ENCODE assay signal across 1 cellular context in genomic region chr3:157174616-157175498, GRCh38.
TF ChIP-seq lines count a peak whose summit lies in the region.

No MANE protein-coding gene starts in this region.

TF ChIP-seq in K562, 482 proteins besides CTCF, POLR2A, EP300 and RAD21 (continued from another document and continues in another):
- TF ChIP-seq, protein P1, sequence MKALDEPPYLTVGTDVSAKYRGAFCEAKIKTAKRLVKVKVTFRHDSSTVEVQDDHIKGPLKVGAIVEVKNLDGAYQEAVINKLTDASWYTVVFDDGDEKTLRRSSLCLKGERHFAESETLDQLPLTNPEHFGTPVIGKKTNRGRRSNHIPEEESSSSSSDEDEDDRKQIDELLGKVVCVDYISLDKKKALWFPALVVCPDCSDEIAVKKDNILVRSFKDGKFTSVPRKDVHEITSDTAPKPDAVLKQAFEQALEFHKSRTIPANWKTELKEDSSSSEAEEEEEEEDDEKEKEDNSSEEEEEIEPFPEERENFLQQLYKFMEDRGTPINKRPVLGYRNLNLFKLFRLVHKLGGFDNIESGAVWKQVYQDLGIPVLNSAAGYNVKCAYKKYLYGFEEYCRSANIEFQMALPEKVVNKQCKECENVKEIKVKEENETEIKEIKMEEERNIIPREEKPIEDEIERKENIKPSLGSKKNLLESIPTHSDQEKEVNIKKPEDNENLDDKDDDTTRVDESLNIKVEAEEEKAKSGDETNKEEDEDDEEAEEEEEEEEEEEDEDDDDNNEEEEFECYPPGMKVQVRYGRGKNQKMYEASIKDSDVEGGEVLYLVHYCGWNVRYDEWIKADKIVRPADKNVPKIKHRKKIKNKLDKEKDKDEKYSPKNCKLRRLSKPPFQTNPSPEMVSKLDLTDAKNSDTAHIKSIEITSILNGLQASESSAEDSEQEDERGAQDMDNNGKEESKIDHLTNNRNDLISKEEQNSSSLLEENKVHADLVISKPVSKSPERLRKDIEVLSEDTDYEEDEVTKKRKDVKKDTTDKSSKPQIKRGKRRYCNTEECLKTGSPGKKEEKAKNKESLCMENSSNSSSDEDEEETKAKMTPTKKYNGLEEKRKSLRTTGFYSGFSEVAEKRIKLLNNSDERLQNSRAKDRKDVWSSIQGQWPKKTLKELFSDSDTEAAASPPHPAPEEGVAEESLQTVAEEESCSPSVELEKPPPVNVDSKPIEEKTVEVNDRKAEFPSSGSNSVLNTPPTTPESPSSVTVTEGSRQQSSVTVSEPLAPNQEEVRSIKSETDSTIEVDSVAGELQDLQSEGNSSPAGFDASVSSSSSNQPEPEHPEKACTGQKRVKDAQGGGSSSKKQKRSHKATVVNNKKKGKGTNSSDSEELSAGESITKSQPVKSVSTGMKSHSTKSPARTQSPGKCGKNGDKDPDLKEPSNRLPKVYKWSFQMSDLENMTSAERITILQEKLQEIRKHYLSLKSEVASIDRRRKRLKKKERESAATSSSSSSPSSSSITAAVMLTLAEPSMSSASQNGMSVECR (CRISPR knock-in tag; IDR thresholded peaks at IDR 0.05): peak; percentile 79
- TF ChIP-seq ZNF436 (CRISPR knock-in tag; IDR thresholded peaks at IDR 0.05): no peak
- 0 out of 2 replicates have a peak, but pooled peaks have one; percentile 49 for TF ChIP-seq PREB (CRISPR knock-in tag; IDR thresholded peaks at IDR 0.05)
- TF ChIP-seq UBTF (IDR thresholded peaks at IDR 0.05; ENCODE audit: borderline replicate concordance in 1 of 2, low read depth in 2 of 2, low read length in 2 of 2): peak; percentile 40 to 96; a peak in 2 of 4 replicates
- no peak for TF ChIP-seq BRCA1 (IDR thresholded peaks at IDR 0.05)
- no peak for TF ChIP-seq BRCA1 (CRISPR knock-in tag; IDR thresholded peaks at IDR 0.05)
- peak; percentile 51 for TF ChIP-seq NFIC (IDR thresholded peaks at IDR 0.05)
- TF ChIP-seq ZFP36 (IDR thresholded peaks at IDR 0.05; ENCODE audit: low read depth, low read length, partially characterized antibody): peak; percentile 6
- TF ChIP-seq SMARCC2 (IDR thresholded peaks at IDR 0.05; ENCODE audit: low read depth): 0 out of 2 replicates have a peak, but pooled peaks have one; percentile 43
- TF ChIP-seq POLR2G (IDR thresholded peaks at IDR 0.05; ENCODE audit: low read depth, low read length): peak; percentile 99
- 0 out of 2 replicates have a peak, but pooled peaks have one; percentile 28 for TF ChIP-seq FOXK1 (CRISPR knock-in tag; IDR thresholded peaks at IDR 0.05; ENCODE audit: borderline replicate concordance)
- TF ChIP-seq ELF1 (tag; IDR thresholded peaks at IDR 0.05): peak; percentile 97
- TF ChIP-seq, protein P2, sequence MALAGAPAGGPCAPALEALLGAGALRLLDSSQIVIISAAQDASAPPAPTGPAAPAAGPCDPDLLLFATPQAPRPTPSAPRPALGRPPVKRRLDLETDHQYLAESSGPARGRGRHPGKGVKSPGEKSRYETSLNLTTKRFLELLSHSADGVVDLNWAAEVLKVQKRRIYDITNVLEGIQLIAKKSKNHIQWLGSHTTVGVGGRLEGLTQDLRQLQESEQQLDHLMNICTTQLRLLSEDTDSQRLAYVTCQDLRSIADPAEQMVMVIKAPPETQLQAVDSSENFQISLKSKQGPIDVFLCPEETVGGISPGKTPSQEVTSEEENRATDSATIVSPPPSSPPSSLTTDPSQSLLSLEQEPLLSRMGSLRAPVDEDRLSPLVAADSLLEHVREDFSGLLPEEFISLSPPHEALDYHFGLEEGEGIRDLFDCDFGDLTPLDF (CRISPR knock-in tag; IDR thresholded peaks at IDR 0.05): peak; percentile 47
- TF ChIP-seq CREM (IDR thresholded peaks at IDR 0.05; ENCODE audit: low read depth): peak; percentile 97
- TF ChIP-seq MYNN (IDR thresholded peaks at IDR 0.05): peak; percentile 65; the same call in 1 of the 2 replicates
- no peak for TF ChIP-seq MYNN (CRISPR knock-in tag; IDR thresholded peaks at IDR 0.05)
- peak; percentile 100 for TF ChIP-seq ETV5 (CRISPR knock-in tag; IDR thresholded peaks at IDR 0.05; ENCODE audit: low read depth)
- no peak for TF ChIP-seq ZNF212 (CRISPR knock-in tag; IDR thresholded peaks at IDR 0.05)
- peak in 2 of 3 experiments; percentile 64 to 79 for TF ChIP-seq YY1 (IDR thresholded peaks at IDR 0.05; ENCODE audit: borderline replicate concordance in 1 of 3, control insufficient read depth in 1 of 3, extremely low read depth in 1 of 3, insufficient read depth in 3 of 3, insufficient read length in 1 of 3, insufficient replicate concordance in 2 of 3, low read depth in 1 of 3, low read length in 2 of 3)
- TF ChIP-seq E2F6 (IDR thresholded peaks at IDR 0.05; ENCODE audit: borderline replicate concordance in 1 of 2, extremely low read depth in 1 of 2, insufficient read depth in 1 of 2, insufficient read length in 1 of 2, low read depth in 1 of 2, low read length in 1 of 2, poor library complexity in 1 of 2, severe bottlenecking in 1 of 2): peak; percentile 79 to 95
- peak; percentile 48; the same call in 1 of the 2 replicates for TF ChIP-seq NR2C2 (CRISPR knock-in tag; IDR thresholded peaks at IDR 0.05)
- peak; percentile 80 for TF ChIP-seq NR2C2 (tag; IDR thresholded peaks at IDR 0.05)
- peak; percentile 94 for TF ChIP-seq CEBPG (CRISPR knock-in tag; IDR thresholded peaks at IDR 0.05)
- peak; percentile 91 to 96 for TF ChIP-seq CEBPG (tag; conservative IDR thresholded peaks at IDR 0.05 in 1 of 2, IDR thresholded peaks at IDR 0.05 in 1 of 2)
- peak; percentile 47; the same call in 1 of the 2 replicates for TF ChIP-seq MECOM (CRISPR knock-in tag; IDR thresholded peaks at IDR 0.05)
- TF ChIP-seq, protein P3, sequence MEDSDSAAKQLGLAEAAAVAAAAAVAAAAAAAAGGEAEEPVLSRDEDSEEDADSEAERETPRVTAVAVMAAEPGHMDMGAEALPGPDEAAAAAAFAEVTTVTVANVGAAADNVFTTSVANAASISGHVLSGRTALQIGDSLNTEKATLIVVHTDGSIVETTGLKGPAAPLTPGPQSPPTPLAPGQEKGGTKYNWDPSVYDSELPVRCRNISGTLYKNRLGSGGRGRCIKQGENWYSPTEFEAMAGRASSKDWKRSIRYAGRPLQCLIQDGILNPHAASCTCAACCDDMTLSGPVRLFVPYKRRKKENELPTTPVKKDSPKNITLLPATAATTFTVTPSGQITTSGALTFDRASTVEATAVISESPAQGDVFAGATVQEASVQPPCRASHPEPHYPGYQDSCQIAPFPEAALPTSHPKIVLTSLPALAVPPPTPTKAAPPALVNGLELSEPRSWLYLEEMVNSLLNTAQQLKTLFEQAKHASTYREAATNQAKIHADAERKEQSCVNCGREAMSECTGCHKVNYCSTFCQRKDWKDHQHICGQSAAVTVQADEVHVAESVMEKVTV (CRISPR knock-in tag; IDR thresholded peaks at IDR 0.05): no peak
- TF ChIP-seq HMG20A (CRISPR knock-in tag; conservative IDR thresholded peaks at IDR 0.05): no peak
- TF ChIP-seq DPF2 (IDR thresholded peaks at IDR 0.05): peak; percentile 11
- no peak; the same call in 1 of the 2 replicates for TF ChIP-seq BACH1 (tag; IDR thresholded peaks at IDR 0.05)
- peak; percentile 99 for TF ChIP-seq CEBPB (tag; IDR thresholded peaks at IDR 0.05)
- peak; percentile 30; the same call in 1 of the 2 replicates for TF ChIP-seq GATA2 (CRISPR knock-in tag; IDR thresholded peaks at IDR 0.05)
- TF ChIP-seq RUNX1 (IDR thresholded peaks at IDR 0.05; ENCODE audit: low read depth): peak; percentile 37; the same call in 1 of the 2 replicates
- TF ChIP-seq TSC22D4 (tag; IDR thresholded peaks at IDR 0.05): no peak
- no peak for TF ChIP-seq ZSCAN32 (CRISPR knock-in tag; IDR thresholded peaks at IDR 0.05)
- TF ChIP-seq, protein P4, sequence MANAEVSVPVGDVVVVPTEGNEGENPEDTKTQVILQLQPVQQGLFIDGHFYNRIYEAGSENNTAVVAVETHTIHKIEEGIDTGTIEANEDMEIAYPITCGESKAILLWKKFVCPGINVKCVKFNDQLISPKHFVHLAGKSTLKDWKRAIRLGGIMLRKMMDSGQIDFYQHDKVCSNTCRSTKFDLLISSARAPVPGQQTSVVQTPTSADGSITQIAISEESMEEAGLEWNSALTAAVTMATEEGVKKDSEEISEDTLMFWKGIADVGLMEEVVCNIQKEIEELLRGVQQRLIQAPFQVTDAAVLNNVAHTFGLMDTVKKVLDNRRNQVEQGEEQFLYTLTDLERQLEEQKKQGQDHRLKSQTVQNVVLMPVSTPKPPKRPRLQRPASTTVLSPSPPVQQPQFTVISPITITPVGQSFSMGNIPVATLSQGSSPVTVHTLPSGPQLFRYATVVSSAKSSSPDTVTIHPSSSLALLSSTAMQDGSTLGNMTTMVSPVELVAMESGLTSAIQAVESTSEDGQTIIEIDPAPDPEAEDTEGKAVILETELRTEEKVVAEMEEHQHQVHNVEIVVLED (CRISPR knock-in tag; IDR thresholded peaks at IDR 0.05): peak; percentile 95
- no peak for TF ChIP-seq HDAC6 (IDR thresholded peaks at IDR 0.05; ENCODE audit: low read depth, low read length)
- TF ChIP-seq POLR2H (tag; IDR thresholded peaks at IDR 0.05; ENCODE audit: low read depth): peak; percentile 95
- no peak for TF ChIP-seq RBM34 (IDR thresholded peaks at IDR 0.05; ENCODE audit: borderline replicate concordance, insufficient read depth, low read length)
- TF ChIP-seq PRMT5 (CRISPR knock-in tag; IDR thresholded peaks at IDR 0.05): no peak
- TF ChIP-seq, protein P5, sequence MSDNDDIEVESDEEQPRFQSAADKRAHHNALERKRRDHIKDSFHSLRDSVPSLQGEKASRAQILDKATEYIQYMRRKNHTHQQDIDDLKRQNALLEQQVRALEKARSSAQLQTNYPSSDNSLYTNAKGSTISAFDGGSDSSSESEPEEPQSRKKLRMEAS (CRISPR knock-in tag; IDR thresholded peaks at IDR 0.05): peak; percentile 92
- TF ChIP-seq CBX5 (IDR thresholded peaks at IDR 0.05; ENCODE audit: borderline replicate concordance, low read depth): 0 out of 2 replicates have a peak, but pooled peaks have one; percentile 63
- TF ChIP-seq, protein P6, sequence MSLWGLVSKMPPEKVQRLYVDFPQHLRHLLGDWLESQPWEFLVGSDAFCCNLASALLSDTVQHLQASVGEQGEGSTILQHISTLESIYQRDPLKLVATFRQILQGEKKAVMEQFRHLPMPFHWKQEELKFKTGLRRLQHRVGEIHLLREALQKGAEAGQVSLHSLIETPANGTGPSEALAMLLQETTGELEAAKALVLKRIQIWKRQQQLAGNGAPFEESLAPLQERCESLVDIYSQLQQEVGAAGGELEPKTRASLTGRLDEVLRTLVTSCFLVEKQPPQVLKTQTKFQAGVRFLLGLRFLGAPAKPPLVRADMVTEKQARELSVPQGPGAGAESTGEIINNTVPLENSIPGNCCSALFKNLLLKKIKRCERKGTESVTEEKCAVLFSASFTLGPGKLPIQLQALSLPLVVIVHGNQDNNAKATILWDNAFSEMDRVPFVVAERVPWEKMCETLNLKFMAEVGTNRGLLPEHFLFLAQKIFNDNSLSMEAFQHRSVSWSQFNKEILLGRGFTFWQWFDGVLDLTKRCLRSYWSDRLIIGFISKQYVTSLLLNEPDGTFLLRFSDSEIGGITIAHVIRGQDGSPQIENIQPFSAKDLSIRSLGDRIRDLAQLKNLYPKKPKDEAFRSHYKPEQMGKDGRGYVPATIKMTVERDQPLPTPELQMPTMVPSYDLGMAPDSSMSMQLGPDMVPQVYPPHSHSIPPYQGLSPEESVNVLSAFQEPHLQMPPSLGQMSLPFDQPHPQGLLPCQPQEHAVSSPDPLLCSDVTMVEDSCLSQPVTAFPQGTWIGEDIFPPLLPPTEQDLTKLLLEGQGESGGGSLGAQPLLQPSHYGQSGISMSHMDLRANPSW (CRISPR knock-in tag; IDR thresholded peaks at IDR 0.05): no peak
- TF ChIP-seq ZNF146 (CRISPR knock-in tag; IDR thresholded peaks at IDR 0.05; ENCODE audit: unreplicated experiment): peak; percentile 4
- peak; percentile 77 for TF ChIP-seq CBX1 (IDR thresholded peaks at IDR 0.05; ENCODE audit: low read depth)
- TF ChIP-seq PRPF4 (IDR thresholded peaks at IDR 0.05; ENCODE audit: insufficient read depth, low read depth, low read length, poor library complexity, severe bottlenecking): peak; percentile 80
- TF ChIP-seq NR4A1 (CRISPR knock-in tag; IDR thresholded peaks at IDR 0.05): no peak
- TF ChIP-seq NR4A1 (tag; IDR thresholded peaks at IDR 0.05): 0 out of 2 replicates have a peak, but pooled peaks have one; percentile 48
- TF ChIP-seq ZBTB2 (IDR thresholded peaks at IDR 0.05): peak; percentile 99
- no peak for TF ChIP-seq ZNF561 (CRISPR knock-in tag; conservative IDR thresholded peaks at IDR 0.05)
